33 cellular contexts compared by ENCODE assay signal in the genomic region with DNA sequence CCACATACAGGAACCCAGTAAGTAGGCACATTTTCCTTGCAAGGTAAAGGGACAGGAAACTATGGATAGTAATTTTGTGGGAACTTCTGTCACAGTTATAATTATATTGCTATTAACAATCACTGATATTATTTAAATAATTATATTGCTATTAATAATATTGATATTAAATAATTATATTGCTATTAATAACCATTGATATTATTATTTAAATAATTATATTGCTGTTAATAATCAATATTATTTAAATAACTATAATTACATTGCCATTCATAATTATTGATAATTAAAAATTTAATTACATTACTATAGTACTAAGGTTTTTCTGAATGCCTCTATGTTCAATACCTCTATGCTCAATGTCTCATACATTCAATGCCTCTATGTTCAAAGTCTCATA.
"Had no signal": no experiment of that assay in that cellular context is flagged by ENCODE, and none has a peak within 500 bp of the region (broad histone marks: within the 10 kb centered on the region; RNA-seq: fewer than 3 reads in every experiment).

No MANE protein-coding gene starts in this region.

- H3K27me3 Mint-ChIP-seq: dendritic cell treated with granulocyte-macrophage colony-stimulating factor and Interleukin-4, amounts not matched to agents 40 ng/mL and 50 ng/mL, for 4 days had no signal

- H3K36me3 ChIP-seq: ascending aorta, breast epithelium, cardiac muscle cell, esophagus muscularis mucosa, gastroesophageal sphincter had no signal

- H3K4me1 ChIP-seq: ascending aorta, breast epithelium, esophagus muscularis mucosa, foreskin keratinocyte, gastroesophageal sphincter had no signal

- ATAC-seq: activated naive CD4-positive, alpha-beta T cell treated with anti-CD3 and anti-CD28 coated beads, Interleukin-2, amount 50 U/mL, for 72 hours; activated T-cell treated with anti-CD3 and anti-CD28 coated beads, Interleukin-2, amount 50 U/mL, for 72 hours; foreskin keratinocyte; gastroesophageal sphincter; T-helper 17 cell had no signal

- H3K36me3 Mint-ChIP-seq: activated naive CD4-positive, alpha-beta T cell treated with anti-CD3 and anti-CD28 coated beads, Interleukin-2, amount 10 ng/mL, durations not matched to agents 7 days and 5 days; activated naive CD4-positive, alpha-beta T cell treated with anti-CD3 and anti-CD28 coated beads, Interleukin-2, amount 50 U/mL, for 72 hours; activated naive CD8-positive, alpha-beta T cell treated with anti-CD3 and anti-CD28 coated beads, Interleukin-2, amount 10 ng/mL, durations not matched to agents 7 days and 5 days; brain had no signal

- H3K4me3 ChIP-seq: ascending aorta, breast epithelium, cardiac muscle cell, coronary artery, dorsolateral prefrontal cortex, esophagus muscularis mucosa, gastroesophageal sphincter had no signal

- H3K9me3 Mint-ChIP-seq: activated CD4-positive, alpha-beta memory T cell treated with anti-CD3 and anti-CD28 coated beads, Interleukin-2, amount 10 ng/mL, durations not matched to agents 7 days and 5 days; activated CD4-positive, alpha-beta T cell treated with anti-CD3 and anti-CD28 coated beads, Interleukin-2, amount 10 ng/mL, durations not matched to agents 7 days and 5 days; activated naive CD4-positive, alpha-beta T cell treated with anti-CD3 and anti-CD28 coated beads, Interleukin-2, amount 10 ng/mL, durations not matched to agents 7 days and 5 days; activated naive CD4-positive, alpha-beta T cell treated with anti-CD3 and anti-CD28 coated beads, Interleukin-2, amount 50 U/mL, for 72 hours; activated naive CD8-positive, alpha-beta T cell treated with anti-CD3 and anti-CD28 coated beads, Interleukin-2, amount 10 ng/mL, durations not matched to agents 7 days and 5 days; activated T-cell treated with anti-CD3 and anti-CD28 coated beads, Interleukin-2, amount 50 U/mL, for 24 hours; activated T-cell treated with anti-CD3 and anti-CD28 coated beads, Interleukin-2, amount 50 U/mL, for 72 hours; brain; dendritic cell treated with granulocyte-macrophage colony-stimulating factor and Interleukin-4, amounts not matched to agents 40 ng/mL and 50 ng/mL, for 4 days; endodermal cell; T-helper 2 cell treated with Interferon-gamma antibody and Interleukin-4, amounts not matched to agents 5 μg/mL and 100 μg/mL, for 36 hours had no signal

- H3K4me3 Mint-ChIP-seq: activated CD4-positive, alpha-beta memory T cell treated with anti-CD3 and anti-CD28 coated beads, Interleukin-2, amount 10 ng/mL, durations not matched to agents 7 days and 5 days; activated CD4-positive, alpha-beta T cell treated with anti-CD3 and anti-CD28 coated beads, Interleukin-2, amount 10 ng/mL, durations not matched to agents 7 days and 5 days; activated naive CD4-positive, alpha-beta T cell treated with anti-CD3 and anti-CD28 coated beads, Interleukin-2, amount 10 ng/mL, durations not matched to agents 7 days and 5 days; activated naive CD8-positive, alpha-beta T cell treated with anti-CD3 and anti-CD28 coated beads, Interleukin-2, amount 10 ng/mL, durations not matched to agents 7 days and 5 days; activated T-cell treated with anti-CD3 and anti-CD28 coated beads, Interleukin-2, amount 50 U/mL, for 24 hours; activated T-cell treated with anti-CD3 and anti-CD28 coated beads, Interleukin-2, amount 50 U/mL, for 72 hours; brain; dendritic cell treated with granulocyte-macrophage colony-stimulating factor and Interleukin-4, amounts not matched to agents 40 ng/mL and 50 ng/mL, for 4 days; endodermal cell; T-helper 17 cell; T-helper 2 cell treated with Interferon-gamma antibody and Interleukin-4, amounts not matched to agents 5 μg/mL and 100 μg/mL, for 36 hours had no signal

- H3K4me1 Mint-ChIP-seq: activated CD4-positive, alpha-beta memory T cell treated with anti-CD3 and anti-CD28 coated beads, Interleukin-2, amount 10 ng/mL, durations not matched to agents 7 days and 5 days; activated CD4-positive, alpha-beta T cell treated with anti-CD3 and anti-CD28 coated beads, Interleukin-2, amount 10 ng/mL, durations not matched to agents 7 days and 5 days had no signal

- H3K9me3 ChIP-seq: ascending aorta, breast epithelium, esophagus muscularis mucosa, gastroesophageal sphincter had no signal

- H3K27me3 ChIP-seq: ascending aorta, breast epithelium, cardiac muscle cell, dorsolateral prefrontal cortex, esophagus muscularis mucosa, foreskin keratinocyte, gastroesophageal sphincter had no signal

- H3K27ac Mint-ChIP-seq: activated CD4-positive, alpha-beta memory T cell treated with anti-CD3 and anti-CD28 coated beads, Interleukin-2, amount 10 ng/mL, durations not matched to agents 7 days and 5 days; activated CD4-positive, alpha-beta T cell treated with anti-CD3 and anti-CD28 coated beads, Interleukin-2, amount 10 ng/mL, durations not matched to agents 7 days and 5 days; activated naive CD4-positive, alpha-beta T cell treated with anti-CD3 and anti-CD28 coated beads, Interleukin-2, amount 10 ng/mL, durations not matched to agents 7 days and 5 days; activated naive CD4-positive, alpha-beta T cell treated with anti-CD3 and anti-CD28 coated beads, Interleukin-2, amount 50 U/mL, for 72 hours; activated naive CD8-positive, alpha-beta T cell treated with anti-CD3 and anti-CD28 coated beads, Interleukin-2, amount 10 ng/mL, durations not matched to agents 7 days and 5 days; activated T-cell treated with anti-CD3 and anti-CD28 coated beads, Interleukin-2, amount 50 U/mL, for 24 hours; activated T-cell treated with anti-CD3 and anti-CD28 coated beads, Interleukin-2, amount 50 U/mL, for 72 hours; brain; dendritic cell treated with granulocyte-macrophage colony-stimulating factor and Interleukin-4, amounts not matched to agents 40 ng/mL and 50 ng/mL, for 4 days; endodermal cell; T-helper 17 cell; T-helper 2 cell treated with Interferon-gamma antibody and Interleukin-4, amounts not matched to agents 5 μg/mL and 100 μg/mL, for 36 hours had no signal

- DNase-seq: activated CD4-positive, alpha-beta memory T cell treated with anti-CD3 and anti-CD28 coated beads, Interleukin-2, amount 10 ng/mL, durations not matched to agents 7 days and 5 days; activated CD4-positive, alpha-beta T cell treated with anti-CD3 and anti-CD28 coated beads for 1 hour; activated CD4-positive, alpha-beta T cell treated with anti-CD3 and anti-CD28 coated beads for 4 hours; activated CD4-positive, alpha-beta T cell treated with anti-CD3 and anti-CD28 coated beads, Interleukin-2, amount 10 ng/mL, durations not matched to agents 7 days and 5 days; activated CD4-positive, alpha-beta T cell treated with anti-CD3 and anti-CD28 coated beads, Interleukin-2, amount 50 U/mL, for 4 hours; activated CD8-positive, alpha-beta memory T cell treated with anti-CD3 and anti-CD28 coated beads, Interleukin-2, amount 50 U/mL, for 48 hours; activated gamma-delta T cell; activated naive CD4-positive, alpha-beta T cell; activated naive CD4-positive, alpha-beta T cell treated with anti-CD3 and anti-CD28 coated beads, Interleukin-2, amount 10 ng/mL, durations not matched to agents 7 days and 5 days; activated naive CD8-positive, alpha-beta T cell treated with anti-CD3 and anti-CD28 coated beads, Interleukin-2, amount 10 ng/mL, durations not matched to agents 7 days and 5 days; activated T-cell treated with anti-CD3 and anti-CD28 coated beads for 4 hours; activated T-cell treated with anti-CD3 and anti-CD28 coated beads, Interleukin-2, amount 50 U/mL, for 24 hours; activated T-cell treated with anti-CD3 and anti-CD28 coated beads, Interleukin-2, amount 50 U/mL, for 72 hours; central memory CD4-positive, alpha-beta T cell; cerebellar nuclear complex; dorsolateral prefrontal cortex; effector memory CD4-positive, alpha-beta T cell; endodermal cell; erythroblast; foreskin keratinocyte; T-helper 1 cell; T-helper 17 cell; T1000 had no signal

- H3K27ac ChIP-seq: ascending aorta, breast epithelium, cardiac muscle cell, coronary artery, dorsolateral prefrontal cortex, esophagus muscularis mucosa, foreskin keratinocyte, gastroesophageal sphincter had no signal
